ENCODE assay signal across 1 cellular context in the genomic region with DNA sequence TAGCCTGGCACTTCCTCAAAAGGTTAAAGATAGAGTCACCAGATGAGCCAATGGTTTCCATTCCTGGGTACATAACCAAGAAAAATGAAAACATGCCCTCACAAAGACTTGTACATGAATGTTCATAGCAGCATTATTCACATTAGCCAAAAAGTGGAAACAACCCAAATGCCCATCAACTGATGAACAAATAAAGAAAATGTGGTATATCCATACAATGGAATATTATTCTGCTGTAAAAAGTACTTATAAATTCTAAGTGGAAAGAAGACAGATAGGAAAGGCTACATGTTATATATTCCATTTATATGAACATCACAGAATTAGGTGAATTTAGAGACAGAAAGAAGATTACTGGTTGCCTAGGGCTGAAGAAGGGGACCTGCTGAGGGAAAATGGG.
TF ChIP-seq lines count a peak whose summit lies in the region.

No MANE protein-coding gene starts in this region.

TF ChIP-seq in SK-N-SH, 30 proteins besides CTCF, POLR2A, EP300 and RAD21 (continued from another document):
- TF ChIP-seq, protein P1, sequence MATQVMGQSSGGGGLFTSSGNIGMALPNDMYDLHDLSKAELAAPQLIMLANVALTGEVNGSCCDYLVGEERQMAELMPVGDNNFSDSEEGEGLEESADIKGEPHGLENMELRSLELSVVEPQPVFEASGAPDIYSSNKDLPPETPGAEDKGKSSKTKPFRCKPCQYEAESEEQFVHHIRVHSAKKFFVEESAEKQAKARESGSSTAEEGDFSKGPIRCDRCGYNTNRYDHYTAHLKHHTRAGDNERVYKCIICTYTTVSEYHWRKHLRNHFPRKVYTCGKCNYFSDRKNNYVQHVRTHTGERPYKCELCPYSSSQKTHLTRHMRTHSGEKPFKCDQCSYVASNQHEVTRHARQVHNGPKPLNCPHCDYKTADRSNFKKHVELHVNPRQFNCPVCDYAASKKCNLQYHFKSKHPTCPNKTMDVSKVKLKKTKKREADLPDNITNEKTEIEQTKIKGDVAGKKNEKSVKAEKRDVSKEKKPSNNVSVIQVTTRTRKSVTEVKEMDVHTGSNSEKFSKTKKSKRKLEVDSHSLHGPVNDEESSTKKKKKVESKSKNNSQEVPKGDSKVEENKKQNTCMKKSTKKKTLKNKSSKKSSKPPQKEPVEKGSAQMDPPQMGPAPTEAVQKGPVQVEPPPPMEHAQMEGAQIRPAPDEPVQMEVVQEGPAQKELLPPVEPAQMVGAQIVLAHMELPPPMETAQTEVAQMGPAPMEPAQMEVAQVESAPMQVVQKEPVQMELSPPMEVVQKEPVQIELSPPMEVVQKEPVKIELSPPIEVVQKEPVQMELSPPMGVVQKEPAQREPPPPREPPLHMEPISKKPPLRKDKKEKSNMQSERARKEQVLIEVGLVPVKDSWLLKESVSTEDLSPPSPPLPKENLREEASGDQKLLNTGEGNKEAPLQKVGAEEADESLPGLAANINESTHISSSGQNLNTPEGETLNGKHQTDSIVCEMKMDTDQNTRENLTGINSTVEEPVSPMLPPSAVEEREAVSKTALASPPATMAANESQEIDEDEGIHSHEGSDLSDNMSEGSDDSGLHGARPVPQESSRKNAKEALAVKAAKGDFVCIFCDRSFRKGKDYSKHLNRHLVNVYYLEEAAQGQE (IDR thresholded peaks at IDR 0.05; ENCODE audit: low read depth, low read length), result no peak
- TF ChIP-seq RCOR1 (IDR thresholded peaks at IDR 0.05; ENCODE audit: low read length) (no peak), TAF1 (IDR thresholded peaks at IDR 0.05; ENCODE audit: borderline replicate concordance, low read depth, low read length) (no peak), GATA2 (CRISPR knock-in tag; IDR thresholded peaks at IDR 0.05) (no peak), FOXM1 (IDR thresholded peaks at IDR 0.05; ENCODE audit: low read depth) (no peak), SIN3A (IDR thresholded peaks at IDR 0.05; ENCODE audit: borderline replicate concordance, low read depth, low read length) (no peak)
- TF ChIP-seq, protein P2, sequence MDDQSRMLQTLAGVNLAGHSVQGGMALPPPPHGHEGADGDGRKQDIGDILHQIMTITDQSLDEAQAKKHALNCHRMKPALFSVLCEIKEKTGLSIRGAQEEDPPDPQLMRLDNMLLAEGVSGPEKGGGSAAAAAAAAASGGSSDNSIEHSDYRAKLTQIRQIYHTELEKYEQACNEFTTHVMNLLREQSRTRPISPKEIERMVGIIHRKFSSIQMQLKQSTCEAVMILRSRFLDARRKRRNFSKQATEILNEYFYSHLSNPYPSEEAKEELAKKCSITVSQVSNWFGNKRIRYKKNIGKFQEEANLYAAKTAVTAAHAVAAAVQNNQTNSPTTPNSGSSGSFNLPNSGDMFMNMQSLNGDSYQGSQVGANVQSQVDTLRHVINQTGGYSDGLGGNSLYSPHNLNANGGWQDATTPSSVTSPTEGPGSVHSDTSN (IDR thresholded peaks at IDR 0.05), result no peak
